ENCODE assay signal across 8 cellular contexts in the genomic region with DNA sequence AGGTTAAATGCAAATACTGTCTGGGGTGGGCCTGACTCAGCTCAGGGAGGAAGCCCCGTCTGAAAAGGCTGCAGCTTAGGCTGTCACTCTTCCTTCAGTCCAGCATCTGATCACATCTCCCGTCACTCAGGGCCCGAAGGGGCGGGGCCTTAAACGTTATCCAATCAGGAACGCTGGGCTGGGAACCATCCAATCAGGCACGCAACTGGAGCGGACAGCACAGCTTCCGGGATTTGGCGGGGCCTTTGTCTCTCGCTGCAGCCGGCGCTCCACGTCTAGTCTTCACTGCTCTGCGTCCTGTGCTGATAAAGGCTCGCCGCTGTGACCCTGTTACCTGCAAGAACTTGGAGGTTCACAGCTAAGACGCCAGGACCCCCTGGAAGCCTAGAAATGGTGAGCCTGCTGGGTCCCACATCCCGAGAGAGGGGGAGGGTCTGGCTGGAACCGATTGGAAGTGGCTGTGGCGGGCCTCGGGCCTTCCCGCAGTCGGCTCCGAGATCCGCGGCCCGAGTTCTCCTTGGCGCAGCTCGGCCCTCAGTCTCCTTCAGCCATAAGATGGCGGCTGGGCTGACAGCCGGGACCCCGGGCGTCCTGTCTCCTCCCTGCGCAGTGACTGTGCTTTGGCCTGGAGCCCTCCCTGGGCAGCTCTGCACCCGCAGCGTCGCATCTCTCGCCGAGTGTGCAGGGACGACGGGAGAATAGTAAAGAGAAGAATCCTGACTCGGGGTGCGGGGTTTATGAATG. TPM values are rescaled to one million over a fixed set of nuclear protein-coding genes. Genes with fewer than 3 reads are reported as not detected.
DNase-seq lines count a peak whose midpoint lies in the region; ATAC-seq and TF ChIP-seq lines count a peak whose summit lies in the region.

Gene ZNF92 (plus strand): TSS at position 248 of the 744 bp plus-strand sequence. CDS start 143 bp downstream, at position 391.

- peak within 1 kb of the TSS; percentile 76 for H3K4me2 ChIP-seq in parathyroid adenoma (ENCODE audit: low read length)

- peaks cover 36% of the 10 kb centered on the region for H3K79me2 ChIP-seq in parathyroid adenoma

- peak; percentile 100 for ATAC-seq in HG02763 (IDR thresholded peaks at IDR 0.05; ENCODE audit: unreplicated experiment)

- DNase-seq in GM12865 (ENCODE audit: low read depth) (peak; percentile 99), NCI-H1417 treated with DMSO at 0.1 percent for 48 hours (lab: John Stamatoyannopoulos, UW) (peak; percentile 90), SW480 (ENCODE audit: low spot score) (peak; percentile 98), adipocyte (ENCODE audit: low read depth) (peak; percentile 99), cardiac muscle cell (ENCODE audit: low read depth in 1 of 2, low spot score in 1 of 2) (peak; percentile 88 to 97), transverse colon (peak; percentile 98)

- H3K9ac ChIP-seq in adipocyte (ENCODE audit: low read length) (peak within 1 kb of the TSS; percentile 91), parathyroid adenoma (peak within 1 kb of the TSS; percentile 85)

- no peak for TF ChIP-seq EP300 in transverse colon (IDR thresholded peaks at IDR 0.05; ENCODE audit: low read depth)

- H2AFZ ChIP-seq in parathyroid adenoma = peak within 1 kb of the TSS; percentile 96

- no peak for TF ChIP-seq CTCF in GM12865 (IDR thresholded peaks at IDR 0.05; ENCODE audit: insufficient read depth, low read depth, low read length, missing control alignments)
- TF ChIP-seq CTCF in cardiac muscle cell (IDR thresholded peaks at IDR 0.05; ENCODE audit: low read depth, low read length) = no peak
- no peak for TF ChIP-seq CTCF in parathyroid adenoma (IDR thresholded peaks at IDR 0.05)
- no peak for TF ChIP-seq CTCF in transverse colon (IDR thresholded peaks at IDR 0.05)

- WGBS in transverse colon (ENCODE audit: low coverage in 1 of 2), 2 donors = 0% methylated on average over 3 to 38 of the region's 44 CpGs

- H3K27ac ChIP-seq in cardiac muscle cell = peak within 1 kb of the TSS; percentile 98
- H3K27ac ChIP-seq in parathyroid adenoma = peak within 1 kb of the TSS; percentile 90
- H3K27ac ChIP-seq in transverse colon = peak within 1 kb of the TSS; percentile 84 to 92 (median 90)

- peak; percentile 95 for TF ChIP-seq POLR2A in transverse colon (IDR thresholded peaks at IDR 0.05)

- intact Hi-C loops in transverse colon (cut with DNase I; ENCODE audit: low total_unique reads) = no loop called here

- peak within 1 kb of the TSS; percentile 86 for H3K4me3 ChIP-seq in GM12865 (ENCODE audit: low read depth, low read length)
- peak within 1 kb of the TSS; percentile 97 for H3K4me3 ChIP-seq in adipocyte (ENCODE audit: low read length)
- H3K4me3 ChIP-seq in cardiac muscle cell = peak within 1 kb of the TSS; percentile 93
- peak within 1 kb of the TSS; percentile 93 for H3K4me3 ChIP-seq in parathyroid adenoma (ENCODE audit: low read depth, low read length)
- peak within 1 kb of the TSS; percentile 47 to 86 (median 74) for H3K4me3 ChIP-seq in transverse colon

- in situ Hi-C loops in transverse colon (cut with MboI; ENCODE audit: low pct_ligation_motif_present in 1 of 4, low pct_unique_long_range_greater_than_20kb in 1 of 4, low sequenced_read_pairs in 3 of 4) = no loop called here

- H3K36me3 ChIP-seq in adipocyte (ENCODE audit: control insufficient read depth, insufficient read depth, low read length, severe bottlenecking) (no peaks in the 10 kb centered on the region), cardiac muscle cell (peaks cover 4% of the 10 kb centered on the region), parathyroid adenoma (ENCODE audit: control insufficient read depth, insufficient read depth, low read length) (no peaks in the 10 kb centered on the region), transverse colon (no peaks in the 10 kb centered on the region)

- H3K27me3 ChIP-seq in adipocyte (replicated peaks; ENCODE audit: control insufficient read depth, insufficient read depth, low read length) (no peaks in the 10 kb centered on the region), cardiac muscle cell (no peaks in the 10 kb centered on the region), parathyroid adenoma (ENCODE audit: control insufficient read depth, insufficient read depth, low read length) (no peaks in the 10 kb centered on the region), transverse colon (no peaks in the 10 kb centered on the region)

- peaks cover 12% of the 10 kb centered on the region for H3K4me1 ChIP-seq in adipocyte (ENCODE audit: control insufficient read depth, insufficient read depth, low read length)
- peaks cover under 1% of the 10 kb centered on the region for H3K4me1 ChIP-seq in cardiac muscle cell (ENCODE audit: low read depth)
- H3K4me1 ChIP-seq in parathyroid adenoma = peaks cover 6% of the 10 kb centered on the region
- peaks cover 8 to 25% (median 17%) of the 10 kb centered on the region in 4 donors for H3K4me1 ChIP-seq in transverse colon

- H3K9me3 ChIP-seq in adipocyte (ENCODE audit: control insufficient read depth, low read length) = no peaks in the 10 kb centered on the region
- no peaks in the 10 kb centered on the region for H3K9me3 ChIP-seq in cardiac muscle cell (ENCODE audit: low read depth)
- H3K9me3 ChIP-seq in parathyroid adenoma (ENCODE audit: control insufficient read depth, low read length) = no peaks in the 10 kb centered on the region
- H3K9me3 ChIP-seq in transverse colon = no peaks in the 10 kb centered on the region

RNA-seq across cellular contexts. Expression of gene ZNF92, which starts in this region (rescaled TPM):
- total RNA-seq in cardiac muscle cell = 5.9 and 9.4 TPM in 2 replicates
- polyA plus RNA-seq in cardiac muscle cell = 8.3 and 10.2 TPM in 2 replicates
- 10 to 100 TPM in 2 of 4 donors, 1 to 10 TPM in 2; 4.8 to 19.5 (median 8.3) TPM for total RNA-seq in transverse colon

Comparison
In these comparisons a context has a peak if more than half of its experiments do, and no peak if none do; other contexts are left out.
1. Peak in every context shown above with its lines: DNase-seq, ATAC-seq, H3K4me3 ChIP-seq and H3K27ac ChIP-seq.